Comparison of ENCODE assay signal across 27 cellular contexts in the genomic region with DNA sequence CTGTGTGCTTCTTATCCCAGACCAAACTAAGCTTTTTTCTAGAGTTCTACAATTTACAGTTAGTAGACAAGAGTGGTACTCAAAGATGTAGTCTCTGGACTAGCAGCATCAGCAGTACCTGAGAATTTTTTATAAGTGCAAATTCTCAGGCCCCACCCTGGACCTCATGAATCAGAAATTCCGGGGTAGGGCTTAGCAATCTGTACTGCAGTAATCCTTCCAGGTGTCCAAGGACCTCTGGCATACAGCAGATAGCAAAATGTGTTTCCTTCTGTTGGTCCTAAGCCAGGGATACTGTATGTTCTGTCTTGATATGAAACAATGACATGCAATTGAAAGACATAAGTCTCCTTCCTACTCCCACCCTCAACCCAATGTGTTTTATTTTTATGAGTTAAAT.
"Had no signal": no experiment of that assay in that cellular context is flagged by ENCODE, and none has a peak within 500 bp of the region (broad histone marks: within the 10 kb centered on the region; RNA-seq: fewer than 3 reads in every experiment).

No MANE protein-coding gene starts in this region.

- DNase-seq: dermis blood vessel endothelial cell; dorsolateral prefrontal cortex; effector CD4-positive, alpha-beta T cell; effector memory CD4-positive, alpha-beta T cell; endodermal cell; erythroblast; esophagus squamous epithelium; foreskin fibroblast; foreskin melanocyte; gastrocnemius medialis; glutamatergic neuron; head of caudate nucleus; heart right ventricle; hippocampal formation; left cardiac atrium; left lung; left ventricle myocardium superior; lower lobe of right lung; mesenchymal stem cell; mucosa of descending colon; naive B cell had no signal

- H3K4me1 ChIP-seq: esophagus squamous epithelium, gastrocnemius medialis, left lung, lower lobe of right lung had no signal

- H3K4me3 ChIP-seq: coronary artery, dorsolateral prefrontal cortex, esophagus squamous epithelium, gastrocnemius medialis, heart right ventricle, left lung, lower lobe of right lung, mucosa of descending colon had no signal

- FAIRE-seq: colon, endometrium, islet of Langerhans, keratinocyte had no signal

- H3K27me3 ChIP-seq: dorsolateral prefrontal cortex, esophagus squamous epithelium, gastrocnemius medialis, left lung had no signal

- H3K9me3 ChIP-seq: esophagus squamous epithelium, gastrocnemius medialis, heart right ventricle, left lung, lower lobe of right lung, mucosa of descending colon had no signal

- H3K36me3 ChIP-seq: esophagus squamous epithelium, gastrocnemius medialis, heart right ventricle, left lung, lower lobe of right lung had no signal

- ATAC-seq: gastrocnemius medialis, heart right ventricle, left cardiac atrium, left lung, left ventricle myocardium superior, lower lobe of right lung, mucosa of descending colon had no signal

- H3K27ac ChIP-seq: coronary artery, dorsolateral prefrontal cortex, epithelial cell of prostate, esophagus squamous epithelium, gastrocnemius medialis, heart right ventricle, left lung, lower lobe of right lung had no signal
